ENCODE assay signal across 2 cellular contexts in the genomic region with DNA sequence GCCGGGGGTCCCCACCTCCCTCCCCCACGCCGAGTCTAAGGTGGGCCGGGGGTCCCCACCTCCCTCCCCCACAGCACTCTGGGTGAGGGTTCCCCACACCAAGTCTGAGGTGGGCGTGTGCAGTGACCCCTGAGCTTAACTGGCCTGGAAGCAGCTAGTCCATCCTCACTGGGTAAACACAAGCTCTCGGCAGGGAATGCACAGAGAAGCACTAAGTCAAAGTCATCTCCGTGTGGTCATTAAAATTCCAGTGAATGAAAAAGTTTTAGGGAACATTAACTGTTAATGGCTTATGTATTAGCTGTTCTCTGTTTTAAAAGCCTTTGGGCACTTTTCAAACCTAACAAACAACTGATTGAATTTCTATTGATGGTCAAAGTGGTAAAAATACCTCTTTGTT.
TF ChIP-seq lines count a peak whose summit lies in the region.

No MANE protein-coding gene starts in this region.

TF ChIP-seq in SK-N-SH, 30 proteins besides CTCF, POLR2A, EP300 and RAD21:
- TF ChIP-seq ELF1 (IDR thresholded peaks at IDR 0.05) (no peak), FOSL2 (IDR thresholded peaks at IDR 0.05; ENCODE audit: borderline replicate concordance, low read depth) (no peak), POLR2AphosphoS5 (IDR thresholded peaks at IDR 0.05; ENCODE audit: low read depth, low read length) (no peak), TCF12 (IDR thresholded peaks at IDR 0.05) (no peak)
- TF ChIP-seq, protein P1, sequence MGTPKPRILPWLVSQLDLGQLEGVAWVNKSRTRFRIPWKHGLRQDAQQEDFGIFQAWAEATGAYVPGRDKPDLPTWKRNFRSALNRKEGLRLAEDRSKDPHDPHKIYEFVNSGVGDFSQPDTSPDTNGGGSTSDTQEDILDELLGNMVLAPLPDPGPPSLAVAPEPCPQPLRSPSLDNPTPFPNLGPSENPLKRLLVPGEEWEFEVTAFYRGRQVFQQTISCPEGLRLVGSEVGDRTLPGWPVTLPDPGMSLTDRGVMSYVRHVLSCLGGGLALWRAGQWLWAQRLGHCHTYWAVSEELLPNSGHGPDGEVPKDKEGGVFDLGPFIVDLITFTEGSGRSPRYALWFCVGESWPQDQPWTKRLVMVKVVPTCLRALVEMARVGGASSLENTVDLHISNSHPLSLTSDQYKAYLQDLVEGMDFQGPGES (IDR thresholded peaks at IDR 0.05; ENCODE audit: low read depth, low read length) = no peak
- TF ChIP-seq, protein P2, sequence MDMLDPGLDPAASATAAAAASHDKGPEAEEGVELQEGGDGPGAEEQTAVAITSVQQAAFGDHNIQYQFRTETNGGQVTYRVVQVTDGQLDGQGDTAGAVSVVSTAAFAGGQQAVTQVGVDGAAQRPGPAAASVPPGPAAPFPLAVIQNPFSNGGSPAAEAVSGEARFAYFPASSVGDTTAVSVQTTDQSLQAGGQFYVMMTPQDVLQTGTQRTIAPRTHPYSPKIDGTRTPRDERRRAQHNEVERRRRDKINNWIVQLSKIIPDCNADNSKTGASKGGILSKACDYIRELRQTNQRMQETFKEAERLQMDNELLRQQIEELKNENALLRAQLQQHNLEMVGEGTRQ (IDR thresholded peaks at IDR 0.05; ENCODE audit: borderline replicate concordance, low read depth, low read length) = no peak

TF ChIP-seq in SK-N-SH treated with all-trans-retinoic acid at 6 μM for 48 hours, 23 proteins besides CTCF, POLR2A, EP300 and RAD21:
- TF ChIP-seq, protein P3, sequence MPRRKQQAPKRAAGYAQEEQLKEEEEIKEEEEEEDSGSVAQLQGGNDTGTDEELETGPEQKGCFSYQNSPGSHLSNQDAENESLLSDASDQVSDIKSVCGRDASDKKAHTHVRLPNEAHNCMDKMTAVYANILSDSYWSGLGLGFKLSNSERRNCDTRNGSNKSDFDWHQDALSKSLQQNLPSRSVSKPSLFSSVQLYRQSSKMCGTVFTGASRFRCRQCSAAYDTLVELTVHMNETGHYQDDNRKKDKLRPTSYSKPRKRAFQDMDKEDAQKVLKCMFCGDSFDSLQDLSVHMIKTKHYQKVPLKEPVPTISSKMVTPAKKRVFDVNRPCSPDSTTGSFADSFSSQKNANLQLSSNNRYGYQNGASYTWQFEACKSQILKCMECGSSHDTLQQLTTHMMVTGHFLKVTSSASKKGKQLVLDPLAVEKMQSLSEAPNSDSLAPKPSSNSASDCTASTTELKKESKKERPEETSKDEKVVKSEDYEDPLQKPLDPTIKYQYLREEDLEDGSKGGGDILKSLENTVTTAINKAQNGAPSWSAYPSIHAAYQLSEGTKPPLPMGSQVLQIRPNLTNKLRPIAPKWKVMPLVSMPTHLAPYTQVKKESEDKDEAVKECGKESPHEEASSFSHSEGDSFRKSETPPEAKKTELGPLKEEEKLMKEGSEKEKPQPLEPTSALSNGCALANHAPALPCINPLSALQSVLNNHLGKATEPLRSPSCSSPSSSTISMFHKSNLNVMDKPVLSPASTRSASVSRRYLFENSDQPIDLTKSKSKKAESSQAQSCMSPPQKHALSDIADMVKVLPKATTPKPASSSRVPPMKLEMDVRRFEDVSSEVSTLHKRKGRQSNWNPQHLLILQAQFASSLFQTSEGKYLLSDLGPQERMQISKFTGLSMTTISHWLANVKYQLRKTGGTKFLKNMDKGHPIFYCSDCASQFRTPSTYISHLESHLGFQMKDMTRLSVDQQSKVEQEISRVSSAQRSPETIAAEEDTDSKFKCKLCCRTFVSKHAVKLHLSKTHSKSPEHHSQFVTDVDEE (CRISPR knock-in tag; IDR thresholded peaks at IDR 0.05) = no peak
- TF ChIP-seq ARNTL (CRISPR knock-in tag; IDR thresholded peaks at IDR 0.05; ENCODE audit: borderline replicate concordance, low read depth) = no peak
TF ChIP-seq in SK-N-SH treated with all-trans-retinoic acid at 6 μM for 48 hours: peak in this region for 0.
